1 cellular context compared by ENCODE assay signal in the genomic region with DNA sequence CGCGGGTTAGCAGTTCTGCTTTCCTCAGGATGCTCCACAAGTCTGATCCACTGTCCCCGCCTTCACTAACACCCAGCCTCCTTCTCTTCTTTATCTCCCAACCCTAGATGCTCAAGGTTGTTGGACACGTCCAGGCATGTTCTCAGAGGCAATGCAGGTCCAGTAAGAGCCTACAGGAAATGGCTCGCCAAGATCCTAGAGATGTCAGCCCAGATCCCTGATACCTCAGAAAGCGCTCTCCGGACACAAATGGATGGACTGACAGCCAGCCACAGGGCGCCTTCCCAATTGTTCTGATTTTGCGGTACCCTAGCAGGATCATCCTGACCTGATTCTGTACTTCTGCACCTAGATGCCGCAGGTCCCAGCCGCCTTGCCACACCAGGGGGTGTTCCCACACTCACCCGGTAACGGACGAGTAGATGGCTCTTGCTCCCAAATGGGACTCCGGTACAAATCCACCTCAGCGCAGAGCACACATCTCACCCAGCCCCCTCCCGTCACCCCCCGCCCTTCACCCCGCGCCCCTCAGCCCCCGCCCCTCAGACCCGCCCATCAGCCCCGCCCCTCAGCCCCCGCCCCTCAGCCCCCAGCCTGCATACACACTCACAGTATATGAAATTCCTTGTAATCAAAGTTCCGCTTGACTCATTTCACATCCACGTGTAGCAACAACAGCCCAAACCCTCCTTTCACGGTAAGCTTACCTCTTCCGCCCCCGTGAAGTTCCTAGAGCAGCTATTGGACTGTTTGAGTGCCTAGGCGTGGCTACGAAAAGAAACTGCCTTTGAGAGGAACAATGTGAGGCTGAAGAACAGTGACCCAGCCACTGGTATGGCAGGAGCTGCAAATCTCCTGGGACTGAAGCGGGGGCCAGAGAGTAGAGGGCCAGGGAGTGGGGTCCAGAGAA.
TF ChIP-seq lines count a peak whose summit lies in the region.

A gene with protein sequence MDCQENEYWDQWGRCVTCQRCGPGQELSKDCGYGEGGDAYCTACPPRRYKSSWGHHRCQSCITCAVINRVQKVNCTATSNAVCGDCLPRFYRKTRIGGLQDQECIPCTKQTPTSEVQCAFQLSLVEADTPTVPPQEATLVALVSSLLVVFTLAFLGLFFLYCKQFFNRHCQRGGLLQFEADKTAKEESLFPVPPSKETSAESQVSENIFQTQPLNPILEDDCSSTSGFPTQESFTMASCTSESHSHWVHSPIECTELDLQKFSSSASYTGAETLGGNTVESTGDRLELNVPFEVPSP (minus strand): TSS at position 488 of the 910 bp plus-strand sequence. CDS start 23,058 bp downstream, outside the sequence.

TF ChIP-seq in HEK293, 187 proteins besides CTCF, POLR2A, EP300 and RAD21 (continued from another document):
- TF ChIP-seq, protein P1, sequence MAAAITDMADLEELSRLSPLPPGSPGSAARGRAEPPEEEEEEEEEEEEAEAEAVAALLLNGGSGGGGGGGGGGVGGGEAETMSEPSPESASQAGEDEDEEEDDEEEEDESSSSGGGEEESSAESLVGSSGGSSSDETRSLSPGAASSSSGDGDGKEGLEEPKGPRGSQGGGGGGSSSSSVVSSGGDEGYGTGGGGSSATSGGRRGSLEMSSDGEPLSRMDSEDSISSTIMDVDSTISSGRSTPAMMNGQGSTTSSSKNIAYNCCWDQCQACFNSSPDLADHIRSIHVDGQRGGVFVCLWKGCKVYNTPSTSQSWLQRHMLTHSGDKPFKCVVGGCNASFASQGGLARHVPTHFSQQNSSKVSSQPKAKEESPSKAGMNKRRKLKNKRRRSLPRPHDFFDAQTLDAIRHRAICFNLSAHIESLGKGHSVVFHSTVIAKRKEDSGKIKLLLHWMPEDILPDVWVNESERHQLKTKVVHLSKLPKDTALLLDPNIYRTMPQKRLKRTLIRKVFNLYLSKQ (tag by site-specific recombination; IDR thresholded peaks at IDR 0.05; ENCODE audit: borderline replicate concordance), result no peak
- TF ChIP-seq ZNF510 (tag by site-specific recombination; IDR thresholded peaks at IDR 0.05; ENCODE audit: insufficient replicate concordance) (no peak), ZNF792 (tag by site-specific recombination; IDR thresholded peaks at IDR 0.05) (no peak), ZNF19 (tag by site-specific recombination; IDR thresholded peaks at IDR 0.05; ENCODE audit: low read depth) (no peak), HOXD13 (CRISPR knock-in tag; IDR thresholded peaks at IDR 0.05; ENCODE audit: borderline replicate concordance) (no peak), ZBTB1 (tag by site-specific recombination; IDR thresholded peaks at IDR 0.05) (no peak), GLIS1 (tag by site-specific recombination; IDR thresholded peaks at IDR 0.05) (no peak; the same call in 1 of the 2 replicates)
